ENCODE assay signal across 18 cellular contexts in genomic region chr2:197954328-197954727, GRCh38.
"Had no signal": no experiment of that assay in that cellular context is flagged by ENCODE, and none has a peak within 500 bp of the region (broad histone marks: within the 10 kb centered on the region; RNA-seq: fewer than 3 reads in every experiment).

No MANE protein-coding gene starts in this region.

- ATAC-seq: foreskin keratinocyte, left lobe of liver, natural killer cell, upper lobe of right lung had no signal

- H3K4me1 Mint-ChIP-seq: natural killer cell had no signal

- DNase-seq: activated CD4-positive, alpha-beta T cell treated with anti-CD3 and anti-CD28 coated beads for 1 hour; activated CD4-positive, alpha-beta T cell treated with anti-CD3 and anti-CD28 coated beads, Interleukin-2, amount 50 U/mL, for 4 hours; activated CD8-positive, alpha-beta memory T cell treated with anti-CD3 and anti-CD28 coated beads for 24 hours; activated CD8-positive, alpha-beta memory T cell treated with anti-CD3 and anti-CD28 coated beads, Interleukin-2, amount 50 U/mL, for 4 hours; aorta; brain microvascular endothelial cell; dermis blood vessel endothelial cell; effector CD8-positive, alpha-beta T cell; foreskin keratinocyte; kidney; natural killer cell; spleen; stimulated activated CD4-positive, alpha-beta T cell treated with anti-CD3 and anti-CD28 coated beads, Interleukin-4, amount 100 ng/mL, for 1 hour; substantia nigra; SW 1271; thyroid gland; upper lobe of right lung had no signal

- H3K36me3 Mint-ChIP-seq: natural killer cell had no signal

- H3K27ac Mint-ChIP-seq: natural killer cell had no signal

- H3K4me3 Mint-ChIP-seq: natural killer cell had no signal
